ENCODE assay signal across 21 cellular contexts in the genomic region with DNA sequence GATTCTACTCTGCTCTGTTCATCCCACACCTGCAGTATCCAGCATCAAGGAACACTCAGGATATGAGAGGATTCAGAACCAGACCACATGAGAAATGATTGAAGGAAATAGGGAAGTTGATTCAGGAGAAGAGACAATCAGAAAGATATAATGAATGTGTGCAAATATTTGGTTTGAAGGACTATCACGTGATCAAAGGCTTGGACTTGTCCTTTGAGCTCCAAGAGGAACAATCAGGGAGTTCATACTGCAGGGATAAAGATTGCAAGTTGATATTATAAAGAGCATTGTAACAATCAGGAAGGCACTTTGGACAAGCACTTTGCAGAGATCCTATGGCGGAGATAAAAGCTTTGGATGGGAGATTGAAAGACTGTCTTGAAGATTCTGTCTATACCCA. TPM values are rescaled to one million over a fixed set of nuclear protein-coding genes. Genes with fewer than 3 reads are reported as not detected.
DNase-seq lines count a peak whose midpoint lies in the region; ATAC-seq, FAIRE-seq and TF ChIP-seq lines count a peak whose summit lies in the region.
"Had no signal": no experiment of that assay in that cellular context is flagged by ENCODE, and none has a peak within 500 bp of the region (broad histone marks: within the 10 kb centered on the region; RNA-seq: fewer than 3 reads in every experiment).

No MANE protein-coding gene starts in this region.

- H3K4me1 Mint-ChIP-seq in T-helper 17 cell, result peaks cover 15% of the 10 kb centered on the region
- H3K4me1 Mint-ChIP-seq in effector memory CD8-positive, alpha-beta T cell (ENCODE audit: low read depth in 2 of 2), result peaks cover 6% of the 10 kb centered on the region in 2 donors

- no peaks in the 10 kb centered on the region for H3K27me3 ChIP-seq in layer of hippocampus (ENCODE audit: control insufficient read depth, insufficient read depth, low read length)
- H3K27me3 ChIP-seq: BLaER1 had no signal

- DNase-seq in CD1c-positive myeloid dendritic cell (ENCODE audit: extremely low spot score) (peak; percentile 3), T-helper 17 cell (no peak), pons (ENCODE audit: low spot score) (peak; percentile 70), GM12892 (ENCODE audit: insufficient read length) (no peak)
- DNase-seq in effector memory CD8-positive, alpha-beta T cell, result no peak
- DNase-seq: CD8-positive, alpha-beta T cell; DMS79 treated with DMSO at 0.1 percent for 48 hours; HCEC 1CT; KG1; NCI-H1105 treated with DMSO at 0.1 percent for 48 hours; NCI-H1694 treated with DMSO at 0.1 percent for 48 hours; NCI-H2227 treated with DMSO at 0.1 percent for 48 hours; NCI-H524 treated with DMSO at 0.1 percent for 48 hours; PC-9; SIG-M5 had no signal

- FAIRE-seq in GM12892 (lab: Jason Lieb, UNC), result no peak
- FAIRE-seq: D721Med had no signal

- H3K27me3 Mint-ChIP-seq in T-helper 17 cell, result peaks cover 59% of the 10 kb centered on the region
- peaks cover 22 to 49% of the 10 kb centered on the region in 2 donors for H3K27me3 Mint-ChIP-seq in effector memory CD8-positive, alpha-beta T cell

- no peak for TF ChIP-seq POLR2A in GM12892 (IDR thresholded peaks at IDR 0.05; ENCODE audit: low read depth, low read length)

- H3K9me3 Mint-ChIP-seq in effector memory CD8-positive, alpha-beta T cell, result no peaks in the 10 kb centered on the region
- H3K9me3 Mint-ChIP-seq: CD8-positive, alpha-beta T cell had no signal

- peak overlapping the region; percentile 6 for H3K27ac Mint-ChIP-seq in T-helper 17 cell
- H3K27ac Mint-ChIP-seq in effector memory CD8-positive, alpha-beta T cell, result no peak overlapping the region
- H3K27ac Mint-ChIP-seq: CD8-positive, alpha-beta T cell had no signal

- H3K36me3 Mint-ChIP-seq in T-helper 17 cell (ENCODE audit: low read depth), result peaks cover 8% of the 10 kb centered on the region
- peaks cover 4% of the 10 kb centered on the region for H3K36me3 Mint-ChIP-seq in effector memory CD8-positive, alpha-beta T cell (ENCODE audit: insufficient read depth)
- H3K36me3 Mint-ChIP-seq: CD8-positive, alpha-beta T cell had no signal

- ATAC-seq in T-helper 17 cell (no peak), HG03280 (IDR thresholded peaks at IDR 0.05; ENCODE audit: unreplicated experiment) (no peak)
- no peak for ATAC-seq in effector memory CD8-positive, alpha-beta T cell (replicated peaks)

- H3K27ac ChIP-seq in layer of hippocampus (ENCODE audit: low read depth, low read length), result peak overlapping the region; percentile 73
- H3K27ac ChIP-seq: BLaER1, PC-9, RWPE1 had no signal

- no peaks in the 10 kb centered on the region for H3K9me3 ChIP-seq in T-helper 17 cell (ENCODE audit: control insufficient read depth, low read length, poor library complexity, severe bottlenecking)
- H3K9me3 ChIP-seq: BLaER1 had no signal

- no peak overlapping the region for H3K4me3 Mint-ChIP-seq in T-helper 17 cell
- no peak overlapping the region for H3K4me3 Mint-ChIP-seq in effector memory CD8-positive, alpha-beta T cell
- H3K4me3 Mint-ChIP-seq: CD8-positive, alpha-beta T cell had no signal

RNA-seq across cellular contexts. Expression of a gene that starts 13.9 kb away (rescaled TPM):
- total RNA-seq in T-helper 17 cell, result 1 to 10 TPM; 2.7 to 3.0 TPM
- 2.4 TPM for polyA plus RNA-seq in GM12892 (2012; ENCODE audit: missing spikeins)

RNA-seq across cellular contexts. Expression of a gene that starts 24.3 kb away (rescaled TPM):
- not detected for total RNA-seq in T-helper 17 cell
- polyA plus RNA-seq in GM12892 (2012; ENCODE audit: missing spikeins), result 0.15 TPM
- total RNA-seq: A673; CD8-positive, alpha-beta T cell; PC-9 had no signal

RNA-seq across cellular contexts. Expression of a gene that starts 35.7 kb away (rescaled TPM):
- total RNA-seq in T-helper 17 cell, result not detected
- not detected for polyA plus RNA-seq in GM12892 (2012; ENCODE audit: missing spikeins)
- total RNA-seq: A673; CD8-positive, alpha-beta T cell; PC-9 had no signal

RNA-seq across cellular contexts. Expression of a gene that starts 52.8 kb away (rescaled TPM):
- total RNA-seq in T-helper 17 cell, result 10 to 100 TPM; 29.3 to 36.8 TPM
- 4.2 TPM for polyA plus RNA-seq in GM12892 (2012; ENCODE audit: missing spikeins)

Comparison
In these comparisons a context has a peak if more than half of its experiments do, and no peak if none do; other contexts are left out.
1. DNase-seq: peak in CD1c-positive myeloid dendritic cell (single experiment) and pons (single experiment); none in T-helper 17 cell (0 of 3), GM12892 (single experiment) and effector memory CD8-positive, alpha-beta T cell (0 of 3).